ENCODE assay signal across 12 cellular contexts in the genomic region with DNA sequence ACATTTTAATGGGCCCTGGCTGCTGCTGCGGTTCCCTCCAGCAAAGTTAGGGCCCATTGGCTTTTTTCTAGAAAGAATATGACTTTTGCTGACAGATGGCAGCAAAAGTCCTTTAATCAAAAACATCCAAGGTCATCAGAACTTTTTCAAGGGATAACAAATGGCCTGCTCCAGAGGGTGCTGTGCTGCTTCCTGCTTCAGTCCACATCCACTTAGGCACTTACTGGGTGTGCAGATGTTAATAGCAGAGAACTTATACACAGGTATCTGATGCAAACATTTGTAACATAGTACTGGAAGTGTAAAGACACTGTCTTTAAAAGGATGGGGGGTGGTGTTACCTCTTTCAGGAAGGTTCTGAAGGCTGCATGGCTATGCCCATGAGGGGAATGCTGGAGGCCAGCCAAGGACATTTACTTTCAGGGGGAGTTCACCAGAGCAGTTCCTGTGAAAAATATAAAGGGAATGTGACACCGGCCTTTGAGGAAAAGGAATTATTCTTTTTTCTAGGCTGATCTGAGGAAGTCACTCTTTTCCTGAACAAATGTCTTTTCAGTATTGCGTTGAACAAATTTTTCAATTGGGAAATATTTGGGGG. TPM values are rescaled to one million over a fixed set of nuclear protein-coding genes. Genes with fewer than 3 reads are reported as not detected.
DNase-seq lines count a peak whose midpoint lies in the region; ATAC-seq and TF ChIP-seq lines count a peak whose summit lies in the region.
"Had no signal": no experiment of that assay in that cellular context is flagged by ENCODE, and none has a peak within 500 bp of the region (broad histone marks: within the 10 kb centered on the region; RNA-seq: fewer than 3 reads in every experiment).

No MANE protein-coding gene starts in this region.

- H3K4me3 Mint-ChIP-seq in IgD-negative memory B cell = peak overlapping the region in 3 of 4 donors; percentile 47 to 78 (median 73)
- H3K4me3 Mint-ChIP-seq: activated naive CD4-positive, alpha-beta T cell treated with anti-CD3 and anti-CD28 coated beads for 36 hours had no signal

- H3K36me3 Mint-ChIP-seq in IgD-negative memory B cell = peaks cover 1% of the 10 kb centered on the region

- ATAC-seq in sciatic nerve (no peak), GM19324 (IDR thresholded peaks at IDR 0.05; ENCODE audit: low FRiP score, unreplicated experiment) (no peak), HG03457 (IDR thresholded peaks at IDR 0.05; ENCODE audit: unreplicated experiment) (no peak)
- ATAC-seq: lower lobe of right lung had no signal

- DNase-seq in AG04449 (ENCODE audit: low read depth, low spot score) (no peak), adipocyte (ENCODE audit: low read depth) (no peak), sciatic nerve (ENCODE audit: low spot score) (no peak), Ammon's horn (ENCODE audit: low spot score) (no peak)
- DNase-seq: activated B cell treated with CpG ODN at 0.5 μM for 24 hours; activated naive CD4-positive, alpha-beta T cell treated with anti-CD3 and anti-CD28 coated beads for 36 hours; lower lobe of right lung; substantia nigra had no signal

- peak; percentile 15 for TF ChIP-seq CTCF in AG04449 (IDR thresholded peaks at IDR 0.05; ENCODE audit: insufficient read depth, low read length, missing control alignments)

- H3K9me3 Mint-ChIP-seq in IgD-negative memory B cell = peaks cover 0 to 15% (median 5%) of the 10 kb centered on the region in 3 donors

- H3K9me3 ChIP-seq in adipocyte (ENCODE audit: control insufficient read depth, low read length) (no peaks in the 10 kb centered on the region), mucosa of rectum (ENCODE audit: control insufficient read depth in 2 of 2, low read length in 2 of 2) (no peaks in the 10 kb centered on the region)
- H3K9me3 ChIP-seq: lower lobe of right lung had no signal

- H3K27ac Mint-ChIP-seq in IgD-negative memory B cell = peak overlapping the region in 1 of 3 donors; percentile 76
- H3K27ac Mint-ChIP-seq: activated B cell treated with CpG ODN at 0.5 μM for 24 hours; activated naive CD4-positive, alpha-beta T cell treated with anti-CD3 and anti-CD28 coated beads for 36 hours had no signal

- peaks cover 15 to 28% (median 20%) of the 10 kb centered on the region in 3 donors for H3K4me1 Mint-ChIP-seq in IgD-negative memory B cell

- H3K27me3 Mint-ChIP-seq in IgD-negative memory B cell = peaks cover 78% of the 10 kb centered on the region

- intact Hi-C loops in sciatic nerve (cut with DNase I) = loop anchor here (2.0 to 5.0 kb wide), 2 partner anchors 54 to 417 kb away; no protein-coding TSS in a partner anchor

- POLR2A ChIA-PET in AG04449 (lab: Yijun Ruan, JAX) = interaction anchor here (1.0 kb wide), 2 partner anchors 8 to 519 kb away, joined by 5 read pairs; no protein-coding TSS in a partner anchor

- H3K27me3 ChIP-seq in adipocyte (replicated peaks; ENCODE audit: control insufficient read depth, insufficient read depth, low read length) (no peaks in the 10 kb centered on the region), mucosa of rectum (ENCODE audit: control insufficient read depth in 2 of 2, insufficient read depth in 2 of 2, low read length in 2 of 2) (peaks cover 12 to 22% of the 10 kb centered on the region in 2 donors)

- H3K9ac ChIP-seq in adipocyte (ENCODE audit: low read length) (peak overlapping the region; percentile 96), mucosa of rectum (ENCODE audit: low read depth in 1 of 2, low read length in 2 of 2) (no peak overlapping the region)

- peak overlapping the region; percentile 77 to 83 for H3K27ac ChIP-seq in mucosa of rectum (ENCODE audit: low read depth in 2 of 2, low read length in 2 of 2)
- H3K27ac ChIP-seq: lower lobe of right lung had no signal

- no peaks in the 10 kb centered on the region for H3K36me3 ChIP-seq in adipocyte (ENCODE audit: control insufficient read depth, insufficient read depth, low read length, severe bottlenecking)
- H3K36me3 ChIP-seq in mucosa of rectum (ENCODE audit: control insufficient read depth in 2 of 2, insufficient read depth in 2 of 2, low read length in 2 of 2) = no peaks in the 10 kb centered on the region
- H3K36me3 ChIP-seq: lower lobe of right lung had no signal

- peaks cover 45% of the 10 kb centered on the region for H3K4me1 ChIP-seq in adipocyte (ENCODE audit: control insufficient read depth, insufficient read depth, low read length)
- H3K4me1 ChIP-seq in mucosa of rectum (ENCODE audit: control insufficient read depth in 2 of 2, insufficient read depth in 2 of 2, low read length in 2 of 2) = peaks cover 10 to 11% of the 10 kb centered on the region in 2 donors

- H3K4me3 ChIP-seq in AG04449 (ENCODE audit: low read depth, low read length) (peak overlapping the region; percentile 78; the same call in 1 of the 2 replicates), adipocyte (ENCODE audit: low read length) (peak overlapping the region; percentile 86), mucosa of rectum (ENCODE audit: low read length in 2 of 2) (peak overlapping the region in 1 of 2 donors; percentile 82)
- H3K4me3 ChIP-seq: lower lobe of right lung had no signal

- CTCF ChIA-PET in AG04449 (lab: Yijun Ruan, JAX) = interaction anchor here (2.3 to 30.2 kb wide), 7 partner anchors 6 to 1014 kb away, joined by 10 to 1421 read pairs (median 119); a partner anchor contains a TSS

RNA-seq across cellular contexts. Expression of a gene that starts 5.6 kb away (rescaled TPM):
- not detected for polyA plus RNA-seq in IgD-negative memory B cell
- total RNA-seq in sciatic nerve = 11.9 TPM
- total RNA-seq: activated B cell treated with CpG ODN at 0.5 μM for 24 hours; activated naive CD4-positive, alpha-beta T cell treated with anti-CD3 and anti-CD28 coated beads for 36 hours had no signal

RNA-seq across cellular contexts. Expression of a gene that starts 12.6 kb away (rescaled TPM):
- not detected for polyA plus RNA-seq in IgD-negative memory B cell
- 4.9 TPM for total RNA-seq in sciatic nerve
- total RNA-seq: activated B cell treated with CpG ODN at 0.5 μM for 24 hours; activated naive CD4-positive, alpha-beta T cell treated with anti-CD3 and anti-CD28 coated beads for 36 hours had no signal

RNA-seq across cellular contexts. Expression of a gene that starts 16.3 kb away (rescaled TPM):
- not detected for polyA plus RNA-seq in IgD-negative memory B cell
- total RNA-seq in sciatic nerve = 6.8 TPM
- total RNA-seq: activated B cell treated with CpG ODN at 0.5 μM for 24 hours; activated naive CD4-positive, alpha-beta T cell treated with anti-CD3 and anti-CD28 coated beads for 36 hours had no signal

RNA-seq across cellular contexts. Expression of a gene that starts 18.5 kb away (rescaled TPM):
- polyA plus RNA-seq in IgD-negative memory B cell = not detected
- 1.9 TPM for total RNA-seq in sciatic nerve
- total RNA-seq: activated B cell treated with CpG ODN at 0.5 μM for 24 hours; activated naive CD4-positive, alpha-beta T cell treated with anti-CD3 and anti-CD28 coated beads for 36 hours; lower lobe of right lung had no signal

RNA-seq across cellular contexts. Expression of a gene that starts 22.0 kb away (rescaled TPM):
- not detected for polyA plus RNA-seq in IgD-negative memory B cell
- total RNA-seq in sciatic nerve = 9.8 TPM
- total RNA-seq: activated B cell treated with CpG ODN at 0.5 μM for 24 hours; activated naive CD4-positive, alpha-beta T cell treated with anti-CD3 and anti-CD28 coated beads for 36 hours had no signal
